39 cellular contexts compared by ENCODE assay signal in the genomic region with DNA sequence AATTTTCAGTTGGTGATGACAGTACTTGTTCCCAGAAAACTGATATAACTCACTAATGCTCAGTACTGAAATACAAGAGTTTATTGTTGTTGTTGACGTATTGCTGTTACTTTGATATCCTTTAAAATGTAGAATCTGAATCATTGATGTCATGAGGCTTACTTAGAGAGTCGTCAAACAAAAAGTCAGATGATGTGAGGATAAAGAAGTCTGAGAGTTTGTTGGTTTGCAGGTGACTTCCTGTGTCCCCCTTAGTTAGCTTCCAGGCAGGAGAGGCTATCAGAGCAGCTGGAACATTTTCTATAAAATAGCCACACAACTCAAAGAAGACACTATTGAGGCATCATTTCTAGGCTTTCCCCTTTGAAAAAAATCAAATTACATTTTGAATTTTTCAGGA.
"Had no signal": no experiment of that assay in that cellular context is flagged by ENCODE, and none has a peak within 500 bp of the region (broad histone marks: within the 10 kb centered on the region; RNA-seq: fewer than 3 reads in every experiment).

No MANE protein-coding gene starts in this region.

- H3K36me3 Mint-ChIP-seq: activated CD8-positive, alpha-beta memory T cell treated with anti-CD3 and anti-CD28 coated beads, Interleukin-2, amount 10 ng/mL, durations not matched to agents 7 days and 5 days; activated naive CD4-positive, alpha-beta T cell treated with anti-CD3 and anti-CD28 coated beads, Interleukin-2, amount 10 ng/mL, durations not matched to agents 7 days and 5 days; activated naive CD4-positive, alpha-beta T cell treated with anti-CD3 and anti-CD28 coated beads, Interleukin-2, amount 50 U/mL, for 24 hours; activated naive CD8-positive, alpha-beta T cell; WTC11 had no signal

- H3K9me3 ChIP-seq: ascending aorta, body of pancreas had no signal

- H3K4me3 Mint-ChIP-seq: activated CD4-positive, alpha-beta memory T cell treated with anti-CD3 and anti-CD28 coated beads, Interleukin-2, amount 10 ng/mL, durations not matched to agents 7 days and 5 days; activated CD4-positive, alpha-beta T cell treated with anti-CD3 and anti-CD28 coated beads for 36 hours; activated CD4-positive, alpha-beta T cell treated with anti-CD3 and anti-CD28 coated beads, Interleukin-2, amount 10 ng/mL, durations not matched to agents 7 days and 5 days; activated CD8-positive, alpha-beta memory T cell treated with anti-CD3 and anti-CD28 coated beads, Interleukin-2, amount 10 ng/mL, durations not matched to agents 7 days and 5 days; activated CD8-positive, alpha-beta T cell treated with anti-CD3 and anti-CD28 coated beads, Interleukin-2, amount 10 ng/mL, durations not matched to agents 7 days and 5 days; activated naive CD4-positive, alpha-beta T cell treated with anti-CD3 and anti-CD28 coated beads, Interleukin-2, amount 10 ng/mL, durations not matched to agents 7 days and 5 days; activated naive CD4-positive, alpha-beta T cell treated with anti-CD3 and anti-CD28 coated beads, Interleukin-2, amount 50 U/mL, for 24 hours; activated naive CD8-positive, alpha-beta T cell; activated naive CD8-positive, alpha-beta T cell treated with anti-CD3 and anti-CD28 coated beads, Interleukin-2, amount 10 ng/mL, durations not matched to agents 7 days and 5 days; activated naive CD8-positive, alpha-beta T cell treated with anti-CD3 and anti-CD28 coated beads, Interleukin-2, amount 50 U/mL, for 24 hours; activated T-cell treated with anti-CD3 and anti-CD28 coated beads, Interleukin-2, amount 50 U/mL, for 24 hours; central memory CD8-positive, alpha-beta T cell; T-helper 1 cell treated with Interleukin-12 subunit alpha and Interleukin-12 subunit beta and Interleukin-4 antibody, amounts not matched to agents 30 μg/mL and 1 μg/mL, for 36 hours; T-helper 2 cell treated with Interferon-gamma antibody and Interleukin-4, amounts not matched to agents 5 μg/mL and 100 μg/mL, for 36 hours; WTC11 had no signal

- H3K4me1 ChIP-seq: ascending aorta, body of pancreas had no signal

- H3K27me3 Mint-ChIP-seq: activated naive CD4-positive, alpha-beta T cell treated with anti-CD3 and anti-CD28 coated beads, Interleukin-2, amount 50 U/mL, for 24 hours; activated naive CD8-positive, alpha-beta T cell had no signal

- H3K27ac Mint-ChIP-seq: activated CD4-positive, alpha-beta memory T cell treated with anti-CD3 and anti-CD28 coated beads, Interleukin-2, amount 10 ng/mL, durations not matched to agents 7 days and 5 days; activated CD4-positive, alpha-beta T cell treated with anti-CD3 and anti-CD28 coated beads for 36 hours; activated CD8-positive, alpha-beta memory T cell treated with anti-CD3 and anti-CD28 coated beads, Interleukin-2, amount 10 ng/mL, durations not matched to agents 7 days and 5 days; activated CD8-positive, alpha-beta T cell treated with anti-CD3 and anti-CD28 coated beads, Interleukin-2, amount 10 ng/mL, durations not matched to agents 7 days and 5 days; activated naive CD8-positive, alpha-beta T cell; activated naive CD8-positive, alpha-beta T cell treated with anti-CD3 and anti-CD28 coated beads, Interleukin-2, amount 10 ng/mL, durations not matched to agents 7 days and 5 days; activated naive CD8-positive, alpha-beta T cell treated with anti-CD3 and anti-CD28 coated beads, Interleukin-2, amount 50 U/mL, for 24 hours; activated T-cell treated with anti-CD3 and anti-CD28 coated beads, Interleukin-2, amount 50 U/mL, for 24 hours; activated T-helper 2 cell treated with anti-CD3 and anti-CD28 coated beads, Interferon-gamma antibody, Interleukin-2, Interleukin-4, amounts not matched to agents 10 μg/mL and 5 μg/mL and 100 μg/mL, durations not matched to agents 14 hours and 24 hours and 36 hours; T-helper 1 cell treated with Interleukin-12 subunit alpha and Interleukin-12 subunit beta and Interleukin-4 antibody, amounts not matched to agents 30 μg/mL and 1 μg/mL, for 36 hours; T-helper 2 cell treated with Interferon-gamma antibody and Interleukin-4, amounts not matched to agents 5 μg/mL and 100 μg/mL, for 36 hours; WTC11 had no signal

- H3K27me3 ChIP-seq: ascending aorta, body of pancreas, cardiac muscle cell had no signal

- H3K9me3 Mint-ChIP-seq: activated CD4-positive, alpha-beta memory T cell treated with anti-CD3 and anti-CD28 coated beads, Interleukin-2, amount 10 ng/mL, durations not matched to agents 7 days and 5 days; activated CD4-positive, alpha-beta T cell treated with anti-CD3 and anti-CD28 coated beads, Interleukin-2, amount 10 ng/mL, durations not matched to agents 7 days and 5 days; activated naive CD4-positive, alpha-beta T cell treated with anti-CD3 and anti-CD28 coated beads, Interleukin-2, amount 10 ng/mL, durations not matched to agents 7 days and 5 days; activated naive CD4-positive, alpha-beta T cell treated with anti-CD3 and anti-CD28 coated beads, Interleukin-2, amount 50 U/mL, for 24 hours; activated naive CD8-positive, alpha-beta T cell treated with anti-CD3 and anti-CD28 coated beads, Interleukin-2, amount 10 ng/mL, durations not matched to agents 7 days and 5 days; activated naive CD8-positive, alpha-beta T cell treated with anti-CD3 and anti-CD28 coated beads, Interleukin-2, amount 50 U/mL, for 24 hours; activated T-cell treated with anti-CD3 and anti-CD28 coated beads, Interleukin-2, amount 50 U/mL, for 24 hours; activated T-helper 2 cell treated with anti-CD3 and anti-CD28 coated beads, Interferon-gamma antibody, Interleukin-2, Interleukin-4, amounts not matched to agents 10 μg/mL and 5 μg/mL and 100 μg/mL, durations not matched to agents 14 hours and 24 hours and 36 hours; central memory CD8-positive, alpha-beta T cell; T-helper 1 cell treated with Interleukin-12 subunit alpha and Interleukin-12 subunit beta and Interleukin-4 antibody, amounts not matched to agents 30 μg/mL and 1 μg/mL, for 36 hours; T-helper 2 cell treated with Interferon-gamma antibody and Interleukin-4, amounts not matched to agents 5 μg/mL and 100 μg/mL, for 36 hours; WTC11 had no signal

- H3K27ac ChIP-seq: ascending aorta, body of pancreas, VCaP had no signal

- FAIRE-seq: bronchial epithelial cell had no signal

- H3K4me3 ChIP-seq: ascending aorta, body of pancreas, cardiac muscle cell had no signal

- H3K36me3 ChIP-seq: ascending aorta, cardiac muscle cell had no signal

- DNase-seq: activated CD4-positive, alpha-beta memory T cell treated with anti-CD3 and anti-CD28 coated beads, Interleukin-2, amount 10 ng/mL, durations not matched to agents 7 days and 5 days; activated CD4-positive, alpha-beta T cell treated with anti-CD3 and anti-CD28 coated beads for 1 hour; activated CD4-positive, alpha-beta T cell treated with anti-CD3 and anti-CD28 coated beads for 36 hours; activated CD4-positive, alpha-beta T cell treated with anti-CD3 and anti-CD28 coated beads for 48 hours; activated CD4-positive, alpha-beta T cell treated with anti-CD3 and anti-CD28 coated beads, Interleukin-2, amount 10 ng/mL, durations not matched to agents 7 days and 5 days; activated CD4-positive, alpha-beta T cell treated with anti-CD3 and anti-CD28 coated beads, Interleukin-2, amount 50 U/mL, for 48 hours; activated CD4-positive, CD25-positive, alpha-beta regulatory T cell; activated CD8-positive, alpha-beta memory T cell treated with anti-CD3 and anti-CD28 coated beads for 24 hours; activated CD8-positive, alpha-beta memory T cell treated with anti-CD3 and anti-CD28 coated beads, Interleukin-2, amount 10 ng/mL, durations not matched to agents 7 days and 5 days; activated CD8-positive, alpha-beta memory T cell treated with anti-CD3 and anti-CD28 coated beads, Interleukin-2, amount 50 U/mL, for 48 hours; activated CD8-positive, alpha-beta T cell treated with anti-CD3 and anti-CD28 coated beads, Interleukin-2, amount 10 ng/mL, durations not matched to agents 7 days and 5 days; activated effector memory CD4-positive, alpha-beta T cell treated with Interleukin-2 at 50 U/mL for 16 hours; activated gamma-delta T cell; activated naive CD4-positive, alpha-beta T cell treated with anti-CD3 and anti-CD28 coated beads, Interleukin-2, amount 10 ng/mL, durations not matched to agents 7 days and 5 days; activated naive CD4-positive, alpha-beta T cell treated with Interleukin-2 at 50 U/mL for 16 hours; activated naive CD8-positive, alpha-beta T cell treated with anti-CD3 and anti-CD28 coated beads, Interleukin-2, amount 10 ng/mL, durations not matched to agents 7 days and 5 days; activated naive CD8-positive, alpha-beta T cell treated with anti-CD3 and anti-CD28 coated beads, Interleukin-2, amount 50 U/mL, for 24 hours; activated T-cell treated with anti-CD3 and anti-CD28 coated beads, Interleukin-2, amount 50 U/mL, for 24 hours; activated T-cell treated with anti-CD3 and anti-CD28 coated beads, Interleukin-2, amount 50 U/mL, for 48 hours; amygdala; anterior cingulate cortex; body of pancreas; caudate nucleus; cerebellar nuclear complex; T-helper 1 cell; T-helper 2 cell; T-helper 9 cell had no signal

- ATAC-seq: activated CD4-positive, alpha-beta T cell treated with anti-CD3 and anti-CD28 coated beads for 36 hours; activated CD4-positive, CD25-positive, alpha-beta regulatory T cell treated with anti-CD3 and anti-CD28 coated beads, Interleukin-2, amount 50 U/mL, for 24 hours; activated CD8-positive, alpha-beta memory T cell treated with anti-CD3 and anti-CD28 coated beads, Interleukin-2, amount 10 ng/mL, durations not matched to agents 7 days and 5 days; activated CD8-positive, alpha-beta T cell treated with anti-CD3 and anti-CD28 coated beads, Interleukin-2, amount 10 ng/mL, durations not matched to agents 7 days and 5 days; activated naive CD8-positive, alpha-beta T cell treated with anti-CD3 and anti-CD28 coated beads, Interleukin-2, amount 50 U/mL, for 24 hours; body of pancreas had no signal
